Comparison of ENCODE assay signal across 1 cellular context in genomic region chr6:149941583-149942460, GRCh38.
A peak's percentile ranks its signal among the peaks of the same experiment; 100 is the strongest.
TF ChIP-seq lines count a peak whose summit lies in the region.

A gene with protein sequence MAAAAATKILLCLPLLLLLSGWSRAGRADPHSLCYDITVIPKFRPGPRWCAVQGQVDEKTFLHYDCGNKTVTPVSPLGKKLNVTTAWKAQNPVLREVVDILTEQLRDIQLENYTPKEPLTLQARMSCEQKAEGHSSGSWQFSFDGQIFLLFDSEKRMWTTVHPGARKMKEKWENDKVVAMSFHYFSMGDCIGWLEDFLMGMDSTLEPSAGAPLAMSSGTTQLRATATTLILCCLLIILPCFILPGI (plus strand): TSS chr6:149942014. CDS start chr6:149942073, 59 bp downstream.

TF ChIP-seq in K562, 482 proteins besides CTCF, POLR2A, EP300 and RAD21 (continued from another document and continues in another):
- TF ChIP-seq, protein P1, sequence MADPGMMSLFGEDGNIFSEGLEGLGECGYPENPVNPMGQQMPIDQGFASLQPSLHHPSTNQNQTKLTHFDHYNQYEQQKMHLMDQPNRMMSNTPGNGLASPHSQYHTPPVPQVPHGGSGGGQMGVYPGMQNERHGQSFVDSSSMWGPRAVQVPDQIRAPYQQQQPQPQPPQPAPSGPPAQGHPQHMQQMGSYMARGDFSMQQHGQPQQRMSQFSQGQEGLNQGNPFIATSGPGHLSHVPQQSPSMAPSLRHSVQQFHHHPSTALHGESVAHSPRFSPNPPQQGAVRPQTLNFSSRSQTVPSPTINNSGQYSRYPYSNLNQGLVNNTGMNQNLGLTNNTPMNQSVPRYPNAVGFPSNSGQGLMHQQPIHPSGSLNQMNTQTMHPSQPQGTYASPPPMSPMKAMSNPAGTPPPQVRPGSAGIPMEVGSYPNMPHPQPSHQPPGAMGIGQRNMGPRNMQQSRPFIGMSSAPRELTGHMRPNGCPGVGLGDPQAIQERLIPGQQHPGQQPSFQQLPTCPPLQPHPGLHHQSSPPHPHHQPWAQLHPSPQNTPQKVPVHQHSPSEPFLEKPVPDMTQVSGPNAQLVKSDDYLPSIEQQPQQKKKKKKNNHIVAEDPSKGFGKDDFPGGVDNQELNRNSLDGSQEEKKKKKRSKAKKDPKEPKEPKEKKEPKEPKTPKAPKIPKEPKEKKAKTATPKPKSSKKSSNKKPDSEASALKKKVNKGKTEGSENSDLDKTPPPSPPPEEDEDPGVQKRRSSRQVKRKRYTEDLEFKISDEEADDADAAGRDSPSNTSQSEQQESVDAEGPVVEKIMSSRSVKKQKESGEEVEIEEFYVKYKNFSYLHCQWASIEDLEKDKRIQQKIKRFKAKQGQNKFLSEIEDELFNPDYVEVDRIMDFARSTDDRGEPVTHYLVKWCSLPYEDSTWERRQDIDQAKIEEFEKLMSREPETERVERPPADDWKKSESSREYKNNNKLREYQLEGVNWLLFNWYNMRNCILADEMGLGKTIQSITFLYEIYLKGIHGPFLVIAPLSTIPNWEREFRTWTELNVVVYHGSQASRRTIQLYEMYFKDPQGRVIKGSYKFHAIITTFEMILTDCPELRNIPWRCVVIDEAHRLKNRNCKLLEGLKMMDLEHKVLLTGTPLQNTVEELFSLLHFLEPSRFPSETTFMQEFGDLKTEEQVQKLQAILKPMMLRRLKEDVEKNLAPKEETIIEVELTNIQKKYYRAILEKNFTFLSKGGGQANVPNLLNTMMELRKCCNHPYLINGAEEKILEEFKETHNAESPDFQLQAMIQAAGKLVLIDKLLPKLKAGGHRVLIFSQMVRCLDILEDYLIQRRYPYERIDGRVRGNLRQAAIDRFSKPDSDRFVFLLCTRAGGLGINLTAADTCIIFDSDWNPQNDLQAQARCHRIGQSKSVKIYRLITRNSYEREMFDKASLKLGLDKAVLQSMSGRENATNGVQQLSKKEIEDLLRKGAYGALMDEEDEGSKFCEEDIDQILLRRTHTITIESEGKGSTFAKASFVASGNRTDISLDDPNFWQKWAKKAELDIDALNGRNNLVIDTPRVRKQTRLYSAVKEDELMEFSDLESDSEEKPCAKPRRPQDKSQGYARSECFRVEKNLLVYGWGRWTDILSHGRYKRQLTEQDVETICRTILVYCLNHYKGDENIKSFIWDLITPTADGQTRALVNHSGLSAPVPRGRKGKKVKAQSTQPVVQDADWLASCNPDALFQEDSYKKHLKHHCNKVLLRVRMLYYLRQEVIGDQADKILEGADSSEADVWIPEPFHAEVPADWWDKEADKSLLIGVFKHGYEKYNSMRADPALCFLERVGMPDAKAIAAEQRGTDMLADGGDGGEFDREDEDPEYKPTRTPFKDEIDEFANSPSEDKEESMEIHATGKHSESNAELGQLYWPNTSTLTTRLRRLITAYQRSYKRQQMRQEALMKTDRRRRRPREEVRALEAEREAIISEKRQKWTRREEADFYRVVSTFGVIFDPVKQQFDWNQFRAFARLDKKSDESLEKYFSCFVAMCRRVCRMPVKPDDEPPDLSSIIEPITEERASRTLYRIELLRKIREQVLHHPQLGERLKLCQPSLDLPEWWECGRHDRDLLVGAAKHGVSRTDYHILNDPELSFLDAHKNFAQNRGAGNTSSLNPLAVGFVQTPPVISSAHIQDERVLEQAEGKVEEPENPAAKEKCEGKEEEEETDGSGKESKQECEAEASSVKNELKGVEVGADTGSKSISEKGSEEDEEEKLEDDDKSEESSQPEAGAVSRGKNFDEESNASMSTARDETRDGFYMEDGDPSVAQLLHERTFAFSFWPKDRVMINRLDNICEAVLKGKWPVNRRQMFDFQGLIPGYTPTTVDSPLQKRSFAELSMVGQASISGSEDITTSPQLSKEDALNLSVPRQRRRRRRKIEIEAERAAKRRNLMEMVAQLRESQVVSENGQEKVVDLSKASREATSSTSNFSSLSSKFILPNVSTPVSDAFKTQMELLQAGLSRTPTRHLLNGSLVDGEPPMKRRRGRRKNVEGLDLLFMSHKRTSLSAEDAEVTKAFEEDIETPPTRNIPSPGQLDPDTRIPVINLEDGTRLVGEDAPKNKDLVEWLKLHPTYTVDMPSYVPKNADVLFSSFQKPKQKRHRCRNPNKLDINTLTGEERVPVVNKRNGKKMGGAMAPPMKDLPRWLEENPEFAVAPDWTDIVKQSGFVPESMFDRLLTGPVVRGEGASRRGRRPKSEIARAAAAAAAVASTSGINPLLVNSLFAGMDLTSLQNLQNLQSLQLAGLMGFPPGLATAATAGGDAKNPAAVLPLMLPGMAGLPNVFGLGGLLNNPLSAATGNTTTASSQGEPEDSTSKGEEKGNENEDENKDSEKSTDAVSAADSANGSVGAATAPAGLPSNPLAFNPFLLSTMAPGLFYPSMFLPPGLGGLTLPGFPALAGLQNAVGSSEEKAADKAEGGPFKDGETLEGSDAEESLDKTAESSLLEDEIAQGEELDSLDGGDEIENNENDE (IDR thresholded peaks at IDR 0.05; ENCODE audit: low read depth, low read length), result no peak
- TF ChIP-seq DLX4 (CRISPR knock-in tag; IDR thresholded peaks at IDR 0.05) (no peak), ZNF584 (CRISPR knock-in tag; IDR thresholded peaks at IDR 0.05; ENCODE audit: low read depth) (no peak), NFRKB (IDR thresholded peaks at IDR 0.05; ENCODE audit: low read depth) (no peak), KLF16 (IDR thresholded peaks at IDR 0.05) (no peak), ZNF507 (tag; conservative IDR thresholded peaks at IDR 0.05) (no peak), NONO (IDR thresholded peaks at IDR 0.05; ENCODE audit: low read depth in 2 of 2, low read length in 1 of 2) (0 out of 4 replicates have a peak, but pooled peaks of 1 of the 2 experiments have one; percentile 37), ZBTB8A (IDR thresholded peaks at IDR 0.05; ENCODE audit: partially characterized antibody) (no peak), ZSCAN32 (CRISPR knock-in tag; IDR thresholded peaks at IDR 0.05) (no peak), CHCHD3 (CRISPR knock-in tag; IDR thresholded peaks at IDR 0.05) (no peak), FOXA1 (IDR thresholded peaks at IDR 0.05; ENCODE audit: borderline replicate concordance) (no peak), SUPT5H (IDR thresholded peaks at IDR 0.05) (no peak), YY1 (IDR thresholded peaks at IDR 0.05; ENCODE audit: borderline replicate concordance in 1 of 3, control insufficient read depth in 1 of 3, extremely low read depth in 1 of 3, insufficient read depth in 3 of 3, insufficient read length in 1 of 3, insufficient replicate concordance in 2 of 3, low read depth in 1 of 3, low read length in 2 of 3) (no peak), ATF4 (CRISPR knock-in tag; IDR thresholded peaks at IDR 0.05) (no peak), CBX3 (IDR thresholded peaks at IDR 0.05; ENCODE audit: borderline replicate concordance in 1 of 2, low read length in 2 of 2) (no peak), NR3C1 (CRISPR knock-in tag; IDR thresholded peaks at IDR 0.05) (no peak), PURB (CRISPR knock-in tag; IDR thresholded peaks at IDR 0.05; ENCODE audit: low read depth) (no peak), VEZF1 (CRISPR knock-in tag; IDR thresholded peaks at IDR 0.05) (peak; percentile 55), MAFG (tag; conservative IDR thresholded peaks at IDR 0.05) (no peak), SMARCA5 (IDR thresholded peaks at IDR 0.05) (no peak), PHB (CRISPR knock-in tag; IDR thresholded peaks at IDR 0.05) (no peak), TOE1 (IDR thresholded peaks at IDR 0.05; ENCODE audit: borderline replicate concordance) (no peak), TOE1 (CRISPR knock-in tag; IDR thresholded peaks at IDR 0.05; ENCODE audit: borderline replicate concordance, low read depth) (no peak), PML (IDR thresholded peaks at IDR 0.05; ENCODE audit: low read length) (no peak), KLF10 (CRISPR knock-in tag; IDR thresholded peaks at IDR 0.05) (no peak), HNRNPLL (IDR thresholded peaks at IDR 0.05; ENCODE audit: low read depth, low read length, poor library complexity, severe bottlenecking) (peak; percentile 15), ARHGAP35 (IDR thresholded peaks at IDR 0.05; ENCODE audit: partially characterized antibody) (no peak), DEAF1 (CRISPR knock-in tag; IDR thresholded peaks at IDR 0.05) (no peak), ZNF124 (CRISPR knock-in tag; IDR thresholded peaks at IDR 0.05) (no peak), GABPA (tag; conservative IDR thresholded peaks at IDR 0.05; ENCODE audit: low read depth) (no peak), ZNF75A (CRISPR knock-in tag; IDR thresholded peaks at IDR 0.05) (no peak), SNRNP70 (optimal IDR thresholded peaks at IDR 0.05; ENCODE audit: low read depth, low read length) (no peak), TBL1XR1 (IDR thresholded peaks at IDR 0.05; ENCODE audit: low read length in 2 of 2) (no peak), L3MBTL2 (IDR thresholded peaks at IDR 0.05) (peak; percentile 91), ARID3B (CRISPR knock-in tag; IDR thresholded peaks at IDR 0.05; ENCODE audit: borderline replicate concordance) (0 out of 2 replicates have a peak, but pooled peaks have one; percentile 56), ZNF778 (CRISPR knock-in tag; IDR thresholded peaks at IDR 0.05) (no peak), MCM2 (IDR thresholded peaks at IDR 0.05; ENCODE audit: low read depth) (no peak), ESRRA (IDR thresholded peaks at IDR 0.05; ENCODE audit: borderline replicate concordance, low read depth) (no peak), ZFP91 (CRISPR knock-in tag; IDR thresholded peaks at IDR 0.05) (no peak)
- TF ChIP-seq, protein P2, sequence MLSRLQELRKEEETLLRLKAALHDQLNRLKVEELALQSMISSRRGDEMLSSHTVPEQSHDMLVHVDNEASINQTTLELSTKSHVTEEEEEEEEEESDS (CRISPR knock-in tag; IDR thresholded peaks at IDR 0.05), result no peak
- TF ChIP-seq, protein P3, sequence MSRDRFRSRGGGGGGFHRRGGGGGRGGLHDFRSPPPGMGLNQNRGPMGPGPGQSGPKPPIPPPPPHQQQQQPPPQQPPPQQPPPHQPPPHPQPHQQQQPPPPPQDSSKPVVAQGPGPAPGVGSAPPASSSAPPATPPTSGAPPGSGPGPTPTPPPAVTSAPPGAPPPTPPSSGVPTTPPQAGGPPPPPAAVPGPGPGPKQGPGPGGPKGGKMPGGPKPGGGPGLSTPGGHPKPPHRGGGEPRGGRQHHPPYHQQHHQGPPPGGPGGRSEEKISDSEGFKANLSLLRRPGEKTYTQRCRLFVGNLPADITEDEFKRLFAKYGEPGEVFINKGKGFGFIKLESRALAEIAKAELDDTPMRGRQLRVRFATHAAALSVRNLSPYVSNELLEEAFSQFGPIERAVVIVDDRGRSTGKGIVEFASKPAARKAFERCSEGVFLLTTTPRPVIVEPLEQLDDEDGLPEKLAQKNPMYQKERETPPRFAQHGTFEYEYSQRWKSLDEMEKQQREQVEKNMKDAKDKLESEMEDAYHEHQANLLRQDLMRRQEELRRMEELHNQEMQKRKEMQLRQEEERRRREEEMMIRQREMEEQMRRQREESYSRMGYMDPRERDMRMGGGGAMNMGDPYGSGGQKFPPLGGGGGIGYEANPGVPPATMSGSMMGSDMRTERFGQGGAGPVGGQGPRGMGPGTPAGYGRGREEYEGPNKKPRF (IDR thresholded peaks at IDR 0.05; ENCODE audit: low read depth, low read length), result no peak
